Comparison of ENCODE assay signal across 21 cellular contexts in genomic region chr10:70782401-70783055, GRCh38. TPM values are rescaled to one million over a fixed set of nuclear protein-coding genes. Genes with fewer than 3 reads are reported as not detected.
DNase-seq lines count a peak whose midpoint lies in the region; ATAC-seq, FAIRE-seq and TF ChIP-seq lines count a peak whose summit lies in the region.
"Had no signal": no experiment of that assay in that cellular context is flagged by ENCODE, and none has a peak within 500 bp of the region (broad histone marks: within the 10 kb centered on the region; RNA-seq: fewer than 3 reads in every experiment).

No MANE protein-coding gene starts in this region.

- BruUV-seq in A673 (replicated peaks; lab: Mats Ljungman, UMichigan), result no TSS peak

- peak in 3 of 4 donors; percentile 22 to 69 (median 57) for ATAC-seq in heart left ventricle
- no peak for ATAC-seq in GM21825 (IDR thresholded peaks at IDR 0.05; ENCODE audit: unreplicated experiment)
- ATAC-seq: A549, GM23338, K562 had no signal

- POLR2A ChIA-PET in A673 (lab: Charles Lee; ENCODE audit: low non-redundant PET), result no interaction called here

- CTCF ChIA-PET in A673 (lab: Charles Lee), result no interaction called here

- no peak overlapping the region for H3K9ac ChIP-seq in BLaER1

- H3K36me3 ChIP-seq in BLaER1 (no peaks in the 10 kb centered on the region), heart left ventricle (no peaks in the 10 kb centered on the region), A673 (ENCODE audit: insufficient read depth, low read length, poor library complexity, severe bottlenecking) (no peaks in the 10 kb centered on the region)
- H3K36me3 ChIP-seq: SJSA1 had no signal

- DNase-seq in RPMI8226 (peak; percentile 11), heart left ventricle (peak in 4 of 5 donors; percentile 47 to 66 (median 54)), progenitor cell of endocrine pancreas (ENCODE audit: low spot score, unreplicated experiment) (no peak), A673 (ENCODE audit: low spot score) (no peak), urothelium cell line (ENCODE audit: low spot score) (no peak)
- DNase-seq: Caco-2; CD4-positive, CD25-positive, alpha-beta regulatory T cell; NCI-H1436; NCI-H2029; NCI-H2171 treated with DMSO at 0.1 percent for 48 hours; NCI-H446 treated with DMSO at 0.1 percent for 48 hours; NK-92 treated with Interleukin-12 subunit alpha and Interleukin-12 subunit beta, amount 100 ng/mL, for 24 hours had no signal

- no peaks in the 10 kb centered on the region for H3K36me3 Mint-ChIP-seq in nephron (ENCODE audit: low read depth)
- H3K36me3 Mint-ChIP-seq in progenitor cell of endocrine pancreas (ENCODE audit: insufficient read depth), result no peaks in the 10 kb centered on the region
- H3K36me3 Mint-ChIP-seq: CD4-positive, CD25-positive, alpha-beta regulatory T cell had no signal

- H3K9me3 ChIP-seq in BLaER1 (no peaks in the 10 kb centered on the region), heart left ventricle (peaks cover 0 to 3% (median 0%) of the 10 kb centered on the region in 12 donors), A673 (ENCODE audit: low read depth, low read length, poor library complexity, severe bottlenecking) (no peaks in the 10 kb centered on the region)
- H3K9me3 ChIP-seq: SJSA1 had no signal

- H3K9me3 Mint-ChIP-seq in nephron, result no peaks in the 10 kb centered on the region
- H3K9me3 Mint-ChIP-seq in progenitor cell of endocrine pancreas (ENCODE audit: low read depth), result no peaks in the 10 kb centered on the region
- H3K9me3 Mint-ChIP-seq: CD4-positive, CD25-positive, alpha-beta regulatory T cell; GM23338 had no signal

- H3K4me1 Mint-ChIP-seq in nephron (peaks cover 39% of the 10 kb centered on the region), progenitor cell of endocrine pancreas (ENCODE audit: low read depth) (no peaks in the 10 kb centered on the region)
- H3K4me1 Mint-ChIP-seq: CD4-positive, CD25-positive, alpha-beta regulatory T cell had no signal

- TF ChIP-seq POLR2A in heart left ventricle (IDR thresholded peaks at IDR 0.05), result no peak

- H3K4me1 ChIP-seq in BLaER1, result peaks cover 52% of the 10 kb centered on the region
- H3K4me1 ChIP-seq in heart left ventricle, result peaks cover 0 to 35% (median 1%) of the 10 kb centered on the region in 12 donors
- no peaks in the 10 kb centered on the region for H3K4me1 ChIP-seq in A673 (ENCODE audit: insufficient read depth, low read length, poor library complexity, severe bottlenecking)
- H3K4me1 ChIP-seq: A549, SJSA1 had no signal

- intact Hi-C loops in heart left ventricle (cut with DNase I), result no loop called here
- intact Hi-C loops in A673 (cut with micrococcal nuclease; ENCODE audit: unreplicated experiment), result no loop called here

- H3K27ac ChIP-seq in BLaER1 (no peak overlapping the region), heart left ventricle (no peak overlapping the region), A673 (ENCODE audit: low read depth, low read length, poor library complexity, severe bottlenecking) (no peak overlapping the region)
- H3K27ac ChIP-seq: A549, RWPE1, SJSA1 had no signal

- H3K4me2 ChIP-seq in BLaER1, result peak overlapping the region; percentile 18; the same call in 1 of the 2 replicates
- H3K4me2 ChIP-seq: A549, GM23338 had no signal

- TF ChIP-seq CTCF in heart left ventricle (IDR thresholded peaks at IDR 0.05) (no peak), nephron (IDR thresholded peaks at IDR 0.05; ENCODE audit: unreplicated experiment in 3 of 3) (no peak), progenitor cell of endocrine pancreas (IDR thresholded peaks at IDR 0.05; ENCODE audit: unreplicated experiment) (no peak), A673 (conservative IDR thresholded peaks at IDR 0.05; ENCODE audit: low read depth, low read length) (no peak)

- H3K4me3 ChIP-seq in BLaER1, result no peak overlapping the region
- H3K4me3 ChIP-seq in heart left ventricle, result no peak overlapping the region
- H3K4me3 ChIP-seq in A673 (ENCODE audit: low read depth, low read length, poor library complexity, severe bottlenecking), result no peak overlapping the region
- H3K4me3 ChIP-seq: A549, GM23338, K562, SJSA1 had no signal

- WGBS in heart left ventricle, 4 donors, result 44 to 75% (median 67%) methylated on average over 9 to 10 of the region's 10 CpGs

- H3K27me3 Mint-ChIP-seq in nephron (ENCODE audit: low read depth) (peaks cover 6% of the 10 kb centered on the region), progenitor cell of endocrine pancreas (peaks cover 11% of the 10 kb centered on the region)

- H4K20me1 ChIP-seq in BLaER1, result no peaks in the 10 kb centered on the region

- H3K27ac Mint-ChIP-seq in nephron (peak overlapping the region; percentile 61 to 82 (median 79)), progenitor cell of endocrine pancreas (no peak overlapping the region)
- H3K27ac Mint-ChIP-seq: CD4-positive, CD25-positive, alpha-beta regulatory T cell; GM23338 had no signal

- H3K27me3 ChIP-seq in BLaER1 (no peaks in the 10 kb centered on the region), heart left ventricle (peaks cover 0 to 6% (median 0%) of the 10 kb centered on the region in 9 donors), A673 (replicated peaks; ENCODE audit: insufficient read depth, low read depth, low read length, poor library complexity) (no peaks in the 10 kb centered on the region)
- H3K27me3 ChIP-seq: SJSA1 had no signal

- H3K4me3 Mint-ChIP-seq in nephron, result no peak overlapping the region
- no peak overlapping the region for H3K4me3 Mint-ChIP-seq in progenitor cell of endocrine pancreas (ENCODE audit: low read depth)
- H3K4me3 Mint-ChIP-seq: CD4-positive, CD25-positive, alpha-beta regulatory T cell; GM23338 had no signal

- FAIRE-seq in urothelium cell line (lab: Jason Lieb, UNC), result no peak
- FAIRE-seq: A549 had no signal

RNA-seq across cellular contexts. Expression of gene TBATA, which starts 2.6 kb away (rescaled TPM):
- total RNA-seq in heart left ventricle, result not detected
- not detected for polyA plus RNA-seq in heart left ventricle
- not detected in 2 replicates for total RNA-seq in progenitor cell of endocrine pancreas
- not detected in 2 replicates for total RNA-seq in A673 (2021)
- total RNA-seq: Caco-2; CD4-positive, CD25-positive, alpha-beta regulatory T cell; G401; GM23338; K562; SJSA1 had no signal
- polyA plus RNA-seq: A549; CD4-positive, CD25-positive, alpha-beta regulatory T cell; GM23338; K562 had no signal

RNA-seq across cellular contexts. Expression of gene SGPL1, which starts 33.2 kb away (rescaled TPM):
- total RNA-seq in heart left ventricle (10 to 100 TPM in 8 of 9 donors, 1 to 10 TPM in 1; 9.0 to 32.3 (median 12.2) TPM), progenitor cell of endocrine pancreas (82.1 and 93.6 TPM in 2 replicates), A673 (2021) (48.6 and 65.5 TPM in 2 replicates)
- 10 to 100 TPM in 1 of 2 donors, 1 to 10 TPM in 1; 2.9 to 11.4 TPM for polyA plus RNA-seq in heart left ventricle

Comparison
In these comparisons a context has a peak if more than half of its experiments do, and no peak if none do; other contexts are left out.
1. DNase-seq: peak in RPMI8226 (single experiment) and heart left ventricle (4 of 5); none in progenitor cell of endocrine pancreas (single experiment), A673 (single experiment) and urothelium cell line (single experiment).